17 cellular contexts compared by ENCODE assay signal in genomic region chr22:20579273-20580120, GRCh38.
A peak's percentile ranks its signal among the peaks of the same experiment; 100 is the strongest.
DNase-seq lines count a peak whose midpoint lies in the region; ATAC-seq lines count a peak whose summit lies in the region.
"Had no signal": no experiment of that assay in that cellular context is flagged by ENCODE, and none has a peak within 500 bp of the region (broad histone marks: within the 10 kb centered on the region; RNA-seq: fewer than 3 reads in every experiment).

No MANE protein-coding gene starts in this region.

- H3K4me1 ChIP-seq in right cardiac atrium (ENCODE audit: control insufficient read depth, insufficient read depth, low read length), result no peaks in the 10 kb centered on the region

- H3K4me3 Mint-ChIP-seq in immature natural killer cell, result peak overlapping the region; percentile 66 to 82 (median 77)

- H3K27ac ChIP-seq in right cardiac atrium (ENCODE audit: low read length), result no peak overlapping the region
- H3K27ac ChIP-seq: epithelial cell of prostate, HL-60 had no signal

- H3K4me1 Mint-ChIP-seq in immature natural killer cell, result peaks cover 70 to 75% of the 10 kb centered on the region in 2 donors

- peaks cover 9 to 33% (median 26%) of the 10 kb centered on the region in 3 donors for H3K36me3 Mint-ChIP-seq in immature natural killer cell

- H3K9me3 ChIP-seq in right cardiac atrium (ENCODE audit: control insufficient read depth, low read length), result no peaks in the 10 kb centered on the region

- no peaks in the 10 kb centered on the region for H3K9me3 Mint-ChIP-seq in immature natural killer cell

- no peaks in the 10 kb centered on the region for H3K27me3 ChIP-seq in right cardiac atrium (ENCODE audit: control insufficient read depth, insufficient read depth)

- H3K4me3 ChIP-seq in right cardiac atrium (ENCODE audit: low read length), result no peak overlapping the region
- H3K4me3 ChIP-seq: skin epidermis had no signal

- ATAC-seq in right cardiac atrium, result no peak
- ATAC-seq in Right ventricle myocardium inferior, result no peak
- no peak for ATAC-seq in GM18519 (IDR thresholded peaks at IDR 0.05; ENCODE audit: low FRiP score, unreplicated experiment)

- peaks cover 0 to 9% (median 6%) of the 10 kb centered on the region in 3 donors for H3K27me3 Mint-ChIP-seq in immature natural killer cell (ENCODE audit: low read depth in 3 of 3)

- H3K27ac Mint-ChIP-seq in immature natural killer cell, result peak overlapping the region; percentile 91 to 96 (median 93)

- DNase-seq in right cardiac atrium, result peak in 2 of 3 donors; percentile 35 to 40
- no peak for DNase-seq in Right ventricle myocardium inferior (ENCODE audit: missing footprints)
- DNase-seq in NCI-H345 treated with DMSO at 0.1 percent for 48 hours (lab: John Stamatoyannopoulos, UW; ENCODE audit: unreplicated experiment), result peak; percentile 36
- DNase-seq in immature natural killer cell, result no peak
- no peak for DNase-seq in NCI-H1694 (lab: John Stamatoyannopoulos, UW)
- DNase-seq in NOMO-1 treated with DMSO at 0.1 percent for 48 hours (lab: John Stamatoyannopoulos, UW; ENCODE audit: unreplicated experiment), result no peak
- DNase-seq: activated CD4-positive, alpha-beta T cell treated with anti-CD3 and anti-CD28 coated beads, Interleukin-2, amount 50 U/mL, for 48 hours; activated effector memory CD4-positive, alpha-beta T cell treated with Interleukin-2 at 50 U/mL for 16 hours; cortex of kidney; DMS53; stimulated activated CD4-positive, alpha-beta T cell treated with anti-CD3 and anti-CD28 coated beads, Interleukin-4, amount 100 ng/mL, for 4 hours; stimulated activated CD8-positive, alpha-beta memory T cell treated with anti-CD3 and anti-CD28 coated beads, Interleukin-4, amount 100 ng/mL, for 48 hours; SW 1271 had no signal

- intact Hi-C loops in right cardiac atrium (cut with DNase I), result no loop called here
- intact Hi-C loops in Right ventricle myocardium inferior (cut with DNase I), result no loop called here

- WGBS in right cardiac atrium, result 72% methylated on average over 14 of the region's 14 CpGs

Comparison
In these comparisons a context has a peak if more than half of its experiments do, and no peak if none do; other contexts are left out.
1. DNase-seq: peak in right cardiac atrium (2 of 3) and NCI-H345 treated with DMSO at 0.1 percent for 48 hours (single experiment); none in Right ventricle myocardium inferior (single experiment), immature natural killer cell (0 of 3), NCI-H1694 (single experiment) and NOMO-1 treated with DMSO at 0.1 percent for 48 hours (single experiment).